ENCODE assay signal across 9 cellular contexts in the genomic region with DNA sequence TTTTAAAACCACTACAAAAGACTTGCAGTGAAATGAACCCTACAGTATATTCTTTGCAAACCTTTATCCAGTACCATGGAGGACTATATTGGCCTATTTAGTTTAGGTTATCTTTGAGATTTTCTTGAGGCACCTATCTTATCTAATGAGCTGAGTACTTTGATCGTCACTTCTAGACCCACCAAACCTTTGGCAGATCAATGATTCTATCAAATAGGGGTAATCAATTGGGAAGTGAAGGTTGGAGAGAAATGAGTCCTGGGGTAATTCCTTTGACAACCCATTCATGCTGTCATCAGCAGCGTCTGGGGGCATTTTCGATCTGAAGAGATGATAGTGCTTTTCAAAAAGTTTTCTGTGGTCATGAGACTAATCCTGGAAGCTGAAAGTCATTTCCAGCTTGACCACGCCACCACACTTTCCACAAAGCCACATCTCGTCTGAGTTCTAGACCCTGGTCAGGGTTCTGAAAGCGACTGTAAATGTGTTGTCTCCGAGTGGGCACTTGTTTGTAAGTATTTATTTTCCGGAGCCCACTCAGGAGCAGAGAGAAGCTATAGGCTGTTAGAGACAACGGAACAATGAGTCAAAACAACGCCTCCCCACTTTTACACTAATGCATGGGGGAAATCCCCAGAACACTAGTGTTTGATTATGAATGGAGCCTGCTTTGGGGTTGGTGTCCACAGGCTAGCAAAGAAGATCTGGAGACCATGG. TPM values are rescaled to one million over a fixed set of nuclear protein-coding genes. Genes with fewer than 3 reads are reported as not detected.
DNase-seq lines count a peak whose midpoint lies in the region; ATAC-seq and TF ChIP-seq lines count a peak whose summit lies in the region.
"Had no signal": no experiment of that assay in that cellular context is flagged by ENCODE, and none has a peak within 500 bp of the region (broad histone marks: within the 10 kb centered on the region; RNA-seq: fewer than 3 reads in every experiment).

No MANE protein-coding gene starts in this region.

- ATAC-seq in GM18520 (IDR thresholded peaks at IDR 0.05; ENCODE audit: unreplicated experiment) (peak; percentile 56), HG02852 (IDR thresholded peaks at IDR 0.05; ENCODE audit: unreplicated experiment) (peak; percentile 45), right lobe of liver (no peak), left ventricle myocardium superior (no peak)

- H3K4me3 ChIP-seq in sigmoid colon: no peak overlapping the region
- no peak overlapping the region for H3K4me3 ChIP-seq in right lobe of liver

- intact Hi-C loops in sigmoid colon (cut with DNase I) (no loop called here), right lobe of liver (cut with DNase I) (no loop called here), left ventricle myocardium superior (cut with micrococcal nuclease) (no loop called here)

- H3K27me3 ChIP-seq in sigmoid colon: peaks cover 5 to 18% (median 6%) of the 10 kb centered on the region in 3 donors
- H3K27me3 ChIP-seq in right lobe of liver: peaks cover 0 to 11% of the 10 kb centered on the region in 2 donors

- H3K27ac ChIP-seq in sigmoid colon (no peak overlapping the region), right lobe of liver (no peak overlapping the region)

- no peak for TF ChIP-seq EP300 in sigmoid colon (IDR thresholded peaks at IDR 0.05)

- peak; percentile 59 to 63 for DNase-seq in activated CD4-positive, alpha-beta T cell treated with anti-CD3 and anti-CD28 coated beads, Interleukin-2, amount 50 U/mL, for 24 hours (ENCODE audit: low read depth in 1 of 2, low spot score in 1 of 2)
- DNase-seq in stimulated activated CD4-positive, alpha-beta T cell treated with anti-CD3 and anti-CD28 coated beads, Interleukin-1b, Interleukin-23, amount 100 ng/mL, for 48 hours: peak; percentile 87
- DNase-seq in sigmoid colon: no peak
- DNase-seq in right lobe of liver: no peak
- DNase-seq in left ventricle myocardium superior: no peak
- no peak for DNase-seq in mesenteric fat pad (ENCODE audit: low spot score)
- DNase-seq: NCI-H2107 had no signal

- H3K9me3 ChIP-seq in sigmoid colon (no peaks in the 10 kb centered on the region), right lobe of liver (no peaks in the 10 kb centered on the region)

- TF ChIP-seq CTCF in sigmoid colon (IDR thresholded peaks at IDR 0.05): no peak
- no peak for TF ChIP-seq CTCF in right lobe of liver (IDR thresholded peaks at IDR 0.05)

- 66 to 88% methylated on average over 10 of the region's 10 CpGs for WGBS in sigmoid colon, 2 donors
- 88% methylated on average over 10 of the region's 10 CpGs for WGBS in right lobe of liver (ENCODE audit: insufficient coverage, low coverage, low lambda C conversion rate, missing lambda C conversion rate)

- peaks cover 0 to 46% (median 41%) of the 10 kb centered on the region in 4 donors for H3K4me1 ChIP-seq in sigmoid colon
- peaks cover 0 to 28% (median 12%) of the 10 kb centered on the region in 4 donors for H3K4me1 ChIP-seq in right lobe of liver

- H3K36me3 ChIP-seq in sigmoid colon: peaks cover 0 to 8% (median 0%) of the 10 kb centered on the region in 4 donors
- no peaks in the 10 kb centered on the region for H3K36me3 ChIP-seq in right lobe of liver

- TF ChIP-seq POLR2A in sigmoid colon (IDR thresholded peaks at IDR 0.05) (no peak), right lobe of liver (IDR thresholded peaks at IDR 0.05) (no peak)

RNA-seq across cellular contexts. Expression of a gene that starts 4.8 kb away (rescaled TPM):
- total RNA-seq in sigmoid colon (1 to 10 TPM; 1.7 to 3.4 (median 1.8) TPM), right lobe of liver (1 to 10 TPM in 2 of 6 experiments, under 1 TPM in 2, not detected in 2; 0.17 to 1.3 (median 0.99) TPM), left ventricle myocardium superior (0.55 TPM), mesenteric fat pad (21.1 TPM)
- 1 to 10 TPM in 2 of 3 donors, under 1 TPM in 1; 0.23 to 2.2 (median 1.8) TPM for polyA plus RNA-seq in sigmoid colon

RNA-seq across cellular contexts. Expression of a gene that starts 6.8 kb away (rescaled TPM):
- 10 to 100 TPM; 13.0 to 18.9 (median 18.0) TPM for total RNA-seq in sigmoid colon
- polyA plus RNA-seq in sigmoid colon: 1 to 10 TPM; 5.4 to 8.1 (median 7.4) TPM
- 1 to 10 TPM; 4.2 to 8.3 (median 5.5) TPM for total RNA-seq in right lobe of liver
- total RNA-seq in left ventricle myocardium superior: 16.7 TPM
- total RNA-seq in mesenteric fat pad: 18.5 TPM

Comparison
In these comparisons a context has a peak if more than half of its experiments do, and no peak if none do; other contexts are left out.
1. ATAC-seq: peak in GM18520 (single experiment) and HG02852 (single experiment); none in right lobe of liver (0 of 4) and left ventricle myocardium superior (single experiment).
2. DNase-seq: peak in activated CD4-positive, alpha-beta T cell treated with anti-CD3 and anti-CD28 coated beads, Interleukin-2, amount 50 U/mL, for 24 hours (2 of 2) and stimulated activated CD4-positive, alpha-beta T cell treated with anti-CD3 and anti-CD28 coated beads, Interleukin-1b, Interleukin-23, amount 100 ng/mL, for 48 hours (single experiment); none in sigmoid colon (single experiment), right lobe of liver (0 of 3), left ventricle myocardium superior (single experiment) and mesenteric fat pad (single experiment).